19 cellular contexts compared by ENCODE assay signal in the genomic region with DNA sequence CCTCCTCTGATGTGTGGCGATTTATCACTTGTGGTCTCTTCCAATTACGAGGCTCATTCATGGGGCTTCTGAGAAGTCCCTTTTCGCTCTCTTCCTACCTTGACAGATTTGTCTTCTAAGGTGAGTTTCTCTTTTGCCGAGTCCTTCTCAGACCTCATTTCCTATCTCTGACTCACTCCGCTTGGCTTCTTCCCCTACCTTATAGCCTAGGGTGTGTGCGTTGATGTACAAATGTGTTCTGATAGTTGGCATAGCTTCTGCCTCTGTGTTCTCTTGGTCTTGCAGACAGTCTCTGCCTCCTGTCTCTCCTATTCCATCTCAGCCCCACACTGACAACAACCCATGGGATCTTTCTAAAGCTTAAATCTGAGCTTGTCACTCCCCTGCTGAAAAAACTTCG.
"Had no signal": no experiment of that assay in that cellular context is flagged by ENCODE, and none has a peak within 500 bp of the region (broad histone marks: within the 10 kb centered on the region; RNA-seq: fewer than 3 reads in every experiment).

No MANE protein-coding gene starts in this region.

- H3K4me1 Mint-ChIP-seq: activated B cell treated with CpG ODN at 0.5 μM for 24 hours; activated CD4-positive, alpha-beta T cell treated with anti-CD3 and anti-CD28 coated beads, Interleukin-2, amount 10 ng/mL, durations not matched to agents 24 days and 14 days; activated naive CD8-positive, alpha-beta T cell treated with anti-CD3 and anti-CD28 coated beads, Interleukin-2, amount 10 ng/mL, durations not matched to agents 7 days and 5 days; memory B cell; natural killer cell had no signal

- H3K4me3 ChIP-seq: left lung, suprapubic skin had no signal

- H3K27ac Mint-ChIP-seq: activated B cell treated with CpG ODN at 0.5 μM for 24 hours; activated CD4-positive, alpha-beta T cell treated with anti-CD3 and anti-CD28 coated beads, Interleukin-2, amount 10 ng/mL, durations not matched to agents 24 days and 14 days; activated CD8-positive, alpha-beta T cell treated with anti-CD3 and anti-CD28 coated beads, Interleukin-2, amount 10 ng/mL, durations not matched to agents 7 days and 5 days; activated naive CD8-positive, alpha-beta T cell treated with anti-CD3 and anti-CD28 coated beads, Interleukin-2, amount 10 ng/mL, durations not matched to agents 7 days and 5 days; dendritic cell treated with granulocyte-macrophage colony-stimulating factor and Interleukin-4, amounts not matched to agents 40 ng/mL and 50 ng/mL, for 4 days; memory B cell; natural killer cell had no signal

- H3K4me3 Mint-ChIP-seq: activated B cell treated with CpG ODN at 0.5 μM for 24 hours; activated CD4-positive, alpha-beta T cell treated with anti-CD3 and anti-CD28 coated beads, Interleukin-2, amount 10 ng/mL, durations not matched to agents 24 days and 14 days; activated CD8-positive, alpha-beta T cell treated with anti-CD3 and anti-CD28 coated beads, Interleukin-2, amount 10 ng/mL, durations not matched to agents 7 days and 5 days; activated naive CD8-positive, alpha-beta T cell treated with anti-CD3 and anti-CD28 coated beads, Interleukin-2, amount 10 ng/mL, durations not matched to agents 7 days and 5 days; dendritic cell treated with granulocyte-macrophage colony-stimulating factor and Interleukin-4, amounts not matched to agents 40 ng/mL and 50 ng/mL, for 4 days; memory B cell; natural killer cell had no signal

- ATAC-seq: activated CD8-positive, alpha-beta T cell treated with anti-CD3 and anti-CD28 coated beads, Interleukin-2, amount 10 ng/mL, durations not matched to agents 7 days and 5 days; left lung; natural killer cell; right cardiac atrium; stimulated activated naive CD8-positive, alpha-beta T cell treated with anti-CD3 and anti-CD28 coated beads, Interleukin-15, Interleukin-2, amounts not matched to agents 100 U/mL and 50 U/mL, for 24 hours had no signal

- H3K27me3 ChIP-seq: brain microvascular endothelial cell had no signal

- H3K4me1 ChIP-seq: left lung had no signal

- H3K9me3 ChIP-seq: left lung, suprapubic skin had no signal

- DNase-seq: activated B cell treated with CpG ODN at 0.5 μM for 24 hours; activated CD4-positive, alpha-beta T cell treated with anti-CD3 and anti-CD28 coated beads, Interleukin-2, amount 10 ng/mL, durations not matched to agents 24 days and 14 days; activated CD8-positive, alpha-beta T cell treated with anti-CD3 and anti-CD28 coated beads, Interleukin-2, amount 10 ng/mL, durations not matched to agents 7 days and 5 days; activated gamma-delta T cell treated with Interleukin-2 at 50 U/mL for 16 hours; activated naive CD8-positive, alpha-beta T cell treated with anti-CD3 and anti-CD28 coated beads, Interleukin-2, amount 10 ng/mL, durations not matched to agents 7 days and 5 days; anterior cingulate cortex; brain microvascular endothelial cell; cerebellar nuclear complex; effector memory CD4-positive, alpha-beta T cell; kidney; left lung; natural killer cell; posterior cingulate gyrus; right cardiac atrium; stimulated activated naive CD8-positive, alpha-beta T cell treated with anti-CD3 and anti-CD28 coated beads, Interleukin-15, Interleukin-2, amounts not matched to agents 100 U/mL and 50 U/mL, for 24 hours; T-helper 2 cell had no signal

- H3K36me3 ChIP-seq: brain microvascular endothelial cell, left lung, suprapubic skin had no signal

- H3K27ac ChIP-seq: brain microvascular endothelial cell, left lung, suprapubic skin had no signal

- H3K36me3 Mint-ChIP-seq: activated naive CD8-positive, alpha-beta T cell treated with anti-CD3 and anti-CD28 coated beads, Interleukin-2, amount 10 ng/mL, durations not matched to agents 7 days and 5 days; memory B cell; natural killer cell had no signal

- H3K9me3 Mint-ChIP-seq: activated B cell treated with CpG ODN at 0.5 μM for 24 hours; activated CD4-positive, alpha-beta T cell treated with anti-CD3 and anti-CD28 coated beads, Interleukin-2, amount 10 ng/mL, durations not matched to agents 24 days and 14 days; activated naive CD8-positive, alpha-beta T cell treated with anti-CD3 and anti-CD28 coated beads, Interleukin-2, amount 10 ng/mL, durations not matched to agents 7 days and 5 days; dendritic cell treated with granulocyte-macrophage colony-stimulating factor and Interleukin-4, amounts not matched to agents 40 ng/mL and 50 ng/mL, for 4 days; natural killer cell had no signal
